ENCODE assay signal across 18 cellular contexts in the genomic region with DNA sequence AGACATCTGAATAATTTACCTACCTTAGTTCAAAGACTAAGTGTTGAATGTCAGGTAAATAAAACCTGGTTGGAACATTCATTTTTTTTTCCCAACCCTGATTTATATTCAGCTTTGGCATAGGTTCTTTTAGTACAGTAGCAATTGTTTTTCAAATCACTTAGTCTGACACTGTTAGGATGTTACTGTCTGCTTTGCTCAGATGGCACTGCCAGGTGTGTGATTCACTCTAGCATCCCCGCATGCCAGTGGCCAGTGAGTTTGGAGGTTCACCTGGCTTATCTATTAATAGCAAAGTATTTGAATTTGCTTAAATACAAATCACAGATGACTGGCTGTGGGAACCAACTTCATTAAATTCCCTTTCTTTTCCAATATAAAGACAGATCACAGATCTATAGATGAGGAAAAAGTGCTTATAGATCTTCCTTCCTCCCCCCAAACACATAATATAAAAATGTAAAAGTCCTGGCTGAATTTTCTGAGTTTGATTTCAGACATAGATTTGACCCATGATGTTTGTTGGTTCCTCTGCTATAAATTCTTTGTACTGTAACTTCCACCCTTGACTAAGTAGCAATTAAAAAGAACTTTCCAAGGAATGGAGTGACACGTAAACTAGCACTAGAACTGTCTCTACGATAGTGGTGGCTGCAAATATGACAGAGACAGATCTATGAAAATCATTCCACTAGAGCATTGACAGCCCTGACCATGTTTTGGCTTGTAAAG. TPM values are rescaled to one million over a fixed set of nuclear protein-coding genes. Genes with fewer than 3 reads are reported as not detected.
DNase-seq lines count a peak whose midpoint lies in the region; ATAC-seq, FAIRE-seq and TF ChIP-seq lines count a peak whose summit lies in the region.
"Had no signal": no experiment of that assay in that cellular context is flagged by ENCODE, and none has a peak within 500 bp of the region (broad histone marks: within the 10 kb centered on the region; RNA-seq: fewer than 3 reads in every experiment).

No MANE protein-coding gene starts in this region.

- peaks cover 3% of the 10 kb centered on the region for H3K4me1 ChIP-seq in CD8-positive, alpha-beta memory T cell (ENCODE audit: insufficient read depth, low read length)
- H3K4me1 ChIP-seq in astrocyte (ENCODE audit: insufficient read depth, low read length) = peaks cover 46% of the 10 kb centered on the region
- peaks cover 49% of the 10 kb centered on the region for H3K4me1 ChIP-seq in rectal smooth muscle tissue (ENCODE audit: control insufficient read depth, insufficient read depth, low read length)

- H3K9me3 Mint-ChIP-seq in CD8-positive, alpha-beta memory T cell = no peaks in the 10 kb centered on the region
- no peaks in the 10 kb centered on the region for H3K9me3 Mint-ChIP-seq in astrocyte (ENCODE audit: unreplicated experiment)
- H3K9me3 Mint-ChIP-seq in activated T-helper 1 cell treated with anti-CD3 and anti-CD28 coated beads, Interleukin-12 subunit alpha, Interleukin-12 subunit beta, Interleukin-2, Interleukin-4 antibody, amounts not matched to agents 30 ng/mL and 10 ng/mL and 1 ng/mL, durations not matched to agents 14 hours and 24 hours and 36 hours = no peaks in the 10 kb centered on the region
- no peaks in the 10 kb centered on the region for H3K9me3 Mint-ChIP-seq in activated CD4-positive, alpha-beta memory T cell treated with anti-CD3 and anti-CD28 coated beads, Interleukin-2, amount 10 ng/mL, durations not matched to agents 7 days and 5 days
- H3K9me3 Mint-ChIP-seq: activated CD4-positive, alpha-beta T cell treated with anti-CD3 and anti-CD28 coated beads, Interleukin-2, amount 10 ng/mL, durations not matched to agents 24 days and 14 days had no signal

- ATAC-seq in HG02588 (IDR thresholded peaks at IDR 0.05; ENCODE audit: unreplicated experiment) = no peak
- ATAC-seq: esophagus mucosa had no signal

- H3K9me3 ChIP-seq in CD8-positive, alpha-beta memory T cell (ENCODE audit: low read length) = no peaks in the 10 kb centered on the region
- no peaks in the 10 kb centered on the region for H3K9me3 ChIP-seq in astrocyte (ENCODE audit: insufficient read depth, low read depth, low read length)

- CTCF ChIA-PET in CD8-positive, alpha-beta memory T cell (lab: Charles Lee) = interaction anchor here (1.0 to 11.2 kb wide), 6 partner anchors 9 to 173 kb away, joined by 4 to 116 read pairs (median 6); no protein-coding TSS in a partner anchor
- CTCF ChIA-PET in activated CD4-positive, alpha-beta memory T cell treated with anti-CD3 and anti-CD28 coated beads, Interleukin-2, amount 10 ng/mL, durations not matched to agents 7 days and 5 days (lab: Charles Lee) = interaction anchor here (0.8 to 6.8 kb wide), 5 partner anchors 38 to 190 kb away, joined by 3 to 75 read pairs (median 6); no protein-coding TSS in a partner anchor

- peaks cover 0 to 10% (median 0%) of the 10 kb centered on the region in 3 donors for H3K36me3 Mint-ChIP-seq in CD8-positive, alpha-beta memory T cell
- peaks cover 24% of the 10 kb centered on the region for H3K36me3 Mint-ChIP-seq in astrocyte (ENCODE audit: low read depth, unreplicated experiment)
- no peaks in the 10 kb centered on the region for H3K36me3 Mint-ChIP-seq in activated T-helper 1 cell treated with anti-CD3 and anti-CD28 coated beads, Interleukin-12 subunit alpha, Interleukin-12 subunit beta, Interleukin-2, Interleukin-4 antibody, amounts not matched to agents 30 ng/mL and 10 ng/mL and 1 ng/mL, durations not matched to agents 14 hours and 24 hours and 36 hours (ENCODE audit: low read depth)
- no peaks in the 10 kb centered on the region for H3K36me3 Mint-ChIP-seq in activated CD4-positive, alpha-beta memory T cell treated with anti-CD3 and anti-CD28 coated beads, Interleukin-2, amount 10 ng/mL, durations not matched to agents 7 days and 5 days (ENCODE audit: low read depth)

- peaks cover 5 to 14% of the 10 kb centered on the region in 2 donors for H3K27me3 Mint-ChIP-seq in CD8-positive, alpha-beta memory T cell
- no peaks in the 10 kb centered on the region for H3K27me3 Mint-ChIP-seq in astrocyte (ENCODE audit: low read depth, unreplicated experiment)
- H3K27me3 Mint-ChIP-seq in activated T-helper 1 cell treated with anti-CD3 and anti-CD28 coated beads, Interleukin-12 subunit alpha, Interleukin-12 subunit beta, Interleukin-2, Interleukin-4 antibody, amounts not matched to agents 30 ng/mL and 10 ng/mL and 1 ng/mL, durations not matched to agents 14 hours and 24 hours and 36 hours (ENCODE audit: insufficient read depth) = peaks cover 31% of the 10 kb centered on the region
- H3K27me3 Mint-ChIP-seq in activated CD4-positive, alpha-beta memory T cell treated with anti-CD3 and anti-CD28 coated beads, Interleukin-2, amount 10 ng/mL, durations not matched to agents 7 days and 5 days = peaks cover 23% of the 10 kb centered on the region

- H4K20me1 ChIP-seq in astrocyte (ENCODE audit: insufficient read depth, low read length) = peaks cover 88% of the 10 kb centered on the region

- TF ChIP-seq CTCF in astrocyte (IDR thresholded peaks at IDR 0.05; ENCODE audit: insufficient read depth, low read depth, low read length) = no peak
- no peak for TF ChIP-seq CTCF in foreskin fibroblast (IDR thresholded peaks at IDR 0.05; ENCODE audit: low read depth, low read length)

- H3K79me2 ChIP-seq in astrocyte (ENCODE audit: insufficient read depth, low read length) = peaks cover 47% of the 10 kb centered on the region

- peak; percentile 86 for FAIRE-seq in astrocyte (lab: Jason Lieb, UNC)

- H3K4me2 ChIP-seq in astrocyte (ENCODE audit: low read length) = peak overlapping the region; percentile 94

- no peak for DNase-seq in CD8-positive, alpha-beta memory T cell
- DNase-seq in astrocyte (ENCODE audit: low read depth) (no peak), foreskin fibroblast (peak in 1 of 2 donors; percentile 3)
- no peak for DNase-seq in activated T-helper 1 cell treated with anti-CD3 and anti-CD28 coated beads, Interleukin-12 subunit alpha, Interleukin-12 subunit beta, Interleukin-2, Interleukin-4 antibody, amounts not matched to agents 30 ng/mL and 10 ng/mL and 1 ng/mL, durations not matched to agents 14 hours and 24 hours and 36 hours (ENCODE audit: low spot score)
- no peak for DNase-seq in activated CD4-positive, alpha-beta memory T cell treated with anti-CD3 and anti-CD28 coated beads, Interleukin-2, amount 10 ng/mL, durations not matched to agents 7 days and 5 days
- no peak for DNase-seq in activated CD8-positive, alpha-beta memory T cell treated with anti-CD3 and anti-CD28 coated beads for 24 hours
- DNase-seq: activated CD4-positive, alpha-beta T cell treated with anti-CD3 and anti-CD28 coated beads, Interleukin-2, amount 10 ng/mL, durations not matched to agents 24 days and 14 days; activated effector memory CD4-positive, alpha-beta T cell treated with Interleukin-2 at 50 U/mL for 16 hours; GF-D8; occipital lobe; stimulated activated CD4-positive, alpha-beta T cell treated with anti-CD3 and anti-CD28 coated beads, Interleukin-2, amount 100 ng/mL, for 48 hours; stimulated activated naive CD4-positive, alpha-beta T cell; T-helper 1 cell had no signal

- H3K27ac Mint-ChIP-seq in CD8-positive, alpha-beta memory T cell = peak overlapping the region in 7 of 8 donors; percentile 11 to 68 (median 24)
- peak overlapping the region; percentile 21 for H3K27ac Mint-ChIP-seq in astrocyte (ENCODE audit: unreplicated experiment)
- no peak overlapping the region for H3K27ac Mint-ChIP-seq in activated T-helper 1 cell treated with anti-CD3 and anti-CD28 coated beads, Interleukin-12 subunit alpha, Interleukin-12 subunit beta, Interleukin-2, Interleukin-4 antibody, amounts not matched to agents 30 ng/mL and 10 ng/mL and 1 ng/mL, durations not matched to agents 14 hours and 24 hours and 36 hours
- H3K27ac Mint-ChIP-seq in activated CD4-positive, alpha-beta memory T cell treated with anti-CD3 and anti-CD28 coated beads, Interleukin-2, amount 10 ng/mL, durations not matched to agents 7 days and 5 days = no peak overlapping the region
- H3K27ac Mint-ChIP-seq: activated CD4-positive, alpha-beta T cell treated with anti-CD3 and anti-CD28 coated beads, Interleukin-2, amount 10 ng/mL, durations not matched to agents 24 days and 14 days had no signal

- no peak overlapping the region for H2AFZ ChIP-seq in astrocyte (ENCODE audit: low read depth, low read length)

- no peak overlapping the region for H3K27ac ChIP-seq in CD8-positive, alpha-beta memory T cell (ENCODE audit: low read depth, low read length)
- no peak overlapping the region for H3K27ac ChIP-seq in astrocyte (ENCODE audit: low read depth, low read length)
- peak overlapping the region; percentile 21 for H3K27ac ChIP-seq in rectal smooth muscle tissue (ENCODE audit: low read depth, low read length)
- H3K27ac ChIP-seq: C4-2B, cardiac muscle cell had no signal

- POLR2A ChIA-PET in CD8-positive, alpha-beta memory T cell (lab: Charles Lee) = no interaction called here
- POLR2A ChIA-PET in activated CD4-positive, alpha-beta memory T cell treated with anti-CD3 and anti-CD28 coated beads, Interleukin-2, amount 10 ng/mL, durations not matched to agents 7 days and 5 days (lab: Charles Lee) = interaction anchor here (1.1 to 1.9 kb wide), 2 partner anchors 39 to 41 kb away, joined by 3 to 7 read pairs; no protein-coding TSS in a partner anchor

- H3K27me3 ChIP-seq in CD8-positive, alpha-beta memory T cell (ENCODE audit: insufficient read depth, low read length, poor library complexity, severe bottlenecking) = peaks cover 7% of the 10 kb centered on the region
- H3K27me3 ChIP-seq in astrocyte (ENCODE audit: insufficient read depth, low read length) = no peaks in the 10 kb centered on the region
- H3K27me3 ChIP-seq in rectal smooth muscle tissue (ENCODE audit: control insufficient read depth, insufficient read depth, low read length) = no peaks in the 10 kb centered on the region
- H3K27me3 ChIP-seq: cardiac muscle cell had no signal

- H3K4me3 ChIP-seq in CD8-positive, alpha-beta memory T cell (ENCODE audit: low read length) = no peak overlapping the region
- H3K4me3 ChIP-seq in astrocyte (ENCODE audit: insufficient read depth, low read depth, low read length) = peak overlapping the region; percentile 94
- peak overlapping the region; percentile 83 to 97 for H3K4me3 ChIP-seq in foreskin fibroblast (ENCODE audit: low read depth in 1 of 2, low read length in 2 of 2)
- peak overlapping the region; percentile 49 for H3K4me3 ChIP-seq in rectal smooth muscle tissue (ENCODE audit: low read length)
- H3K4me3 ChIP-seq: cardiac muscle cell had no signal

- intact Hi-C loops in activated T-helper 1 cell treated with anti-CD3 and anti-CD28 coated beads, Interleukin-12 subunit alpha, Interleukin-12 subunit beta, Interleukin-2, Interleukin-4 antibody, amounts not matched to agents 30 ng/mL and 10 ng/mL and 1 ng/mL, durations not matched to agents 14 hours and 24 hours and 36 hours (cut with micrococcal nuclease) = no loop called here

- no peaks in the 10 kb centered on the region for H3K36me3 ChIP-seq in CD8-positive, alpha-beta memory T cell (ENCODE audit: insufficient read depth, low read length)
- H3K36me3 ChIP-seq in astrocyte (ENCODE audit: insufficient read depth, low read length) (peaks cover 75% of the 10 kb centered on the region), rectal smooth muscle tissue (ENCODE audit: control insufficient read depth, insufficient read depth, low read length) (peaks cover 68% of the 10 kb centered on the region)

- peak overlapping the region; percentile 96 for H3K9ac ChIP-seq in astrocyte (ENCODE audit: low read length)
- H3K9ac ChIP-seq in rectal smooth muscle tissue (ENCODE audit: low read length) = no peak overlapping the region

- H3K4me1 Mint-ChIP-seq in CD8-positive, alpha-beta memory T cell = peaks cover 20 to 38% (median 32%) of the 10 kb centered on the region in 3 donors
- H3K4me1 Mint-ChIP-seq in astrocyte (ENCODE audit: low read depth, unreplicated experiment) = peaks cover 43% of the 10 kb centered on the region
- H3K4me1 Mint-ChIP-seq in activated T-helper 1 cell treated with anti-CD3 and anti-CD28 coated beads, Interleukin-12 subunit alpha, Interleukin-12 subunit beta, Interleukin-2, Interleukin-4 antibody, amounts not matched to agents 30 ng/mL and 10 ng/mL and 1 ng/mL, durations not matched to agents 14 hours and 24 hours and 36 hours (ENCODE audit: low read depth) = peaks cover 18% of the 10 kb centered on the region
- peaks cover 17% of the 10 kb centered on the region for H3K4me1 Mint-ChIP-seq in activated CD4-positive, alpha-beta memory T cell treated with anti-CD3 and anti-CD28 coated beads, Interleukin-2, amount 10 ng/mL, durations not matched to agents 7 days and 5 days

- H3K4me3 Mint-ChIP-seq in CD8-positive, alpha-beta memory T cell = peak overlapping the region in 1 of 7 donors; percentile 24
- peak overlapping the region; percentile 98 for H3K4me3 Mint-ChIP-seq in astrocyte (ENCODE audit: unreplicated experiment)
- H3K4me3 Mint-ChIP-seq in activated T-helper 1 cell treated with anti-CD3 and anti-CD28 coated beads, Interleukin-12 subunit alpha, Interleukin-12 subunit beta, Interleukin-2, Interleukin-4 antibody, amounts not matched to agents 30 ng/mL and 10 ng/mL and 1 ng/mL, durations not matched to agents 14 hours and 24 hours and 36 hours = no peak overlapping the region
- H3K4me3 Mint-ChIP-seq in activated CD4-positive, alpha-beta memory T cell treated with anti-CD3 and anti-CD28 coated beads, Interleukin-2, amount 10 ng/mL, durations not matched to agents 7 days and 5 days = no peak overlapping the region
- H3K4me3 Mint-ChIP-seq: activated CD4-positive, alpha-beta T cell treated with anti-CD3 and anti-CD28 coated beads, Interleukin-2, amount 10 ng/mL, durations not matched to agents 24 days and 14 days had no signal

RNA-seq across cellular contexts. Expression of gene THBS1, which starts 3.9 kb away (rescaled TPM):
- 1 to 10 TPM; 6.6 to 6.9 TPM for total RNA-seq in CD8-positive, alpha-beta memory T cell
- polyA plus RNA-seq in CD8-positive, alpha-beta memory T cell = 0.72 TPM
- 720 and 820 TPM in 2 replicates for total RNA-seq in astrocyte
- total RNA-seq in activated T-helper 1 cell treated with anti-CD3 and anti-CD28 coated beads, Interleukin-12 subunit alpha, Interleukin-12 subunit beta, Interleukin-2, Interleukin-4 antibody, amounts not matched to agents 30 ng/mL and 10 ng/mL and 1 ng/mL, durations not matched to agents 14 hours and 24 hours and 36 hours = 2.3 and 3.2 TPM in 2 replicates
- total RNA-seq in activated CD4-positive, alpha-beta memory T cell treated with anti-CD3 and anti-CD28 coated beads, Interleukin-2, amount 10 ng/mL, durations not matched to agents 7 days and 5 days = 1 to 10 TPM; 1.2 to 1.5 TPM

Comparison
In these comparisons a context has a peak if more than half of its experiments do, and no peak if none do; other contexts are left out.
1. H3K27ac Mint-ChIP-seq: peak in CD8-positive, alpha-beta memory T cell (7 of 8) and astrocyte (single experiment); none in activated T-helper 1 cell treated with anti-CD3 and anti-CD28 coated beads, Interleukin-12 subunit alpha, Interleukin-12 subunit beta, Interleukin-2, Interleukin-4 antibody, amounts not matched to agents 30 ng/mL and 10 ng/mL and 1 ng/mL, durations not matched to agents 14 hours and 24 hours and 36 hours (single experiment) and activated CD4-positive, alpha-beta memory T cell treated with anti-CD3 and anti-CD28 coated beads, Interleukin-2, amount 10 ng/mL, durations not matched to agents 7 days and 5 days (single experiment).
2. RNA of gene THBS1, which starts 3.9 kb away (total RNA-seq): 720 to 820 TPM in astrocyte; 6.6 to 6.9 TPM in CD8-positive, alpha-beta memory T cell, 2.3 to 3.2 TPM in activated T-helper 1 cell treated with anti-CD3 and anti-CD28 coated beads, Interleukin-12 subunit alpha, Interleukin-12 subunit beta, Interleukin-2, Interleukin-4 antibody, amounts not matched to agents 30 ng/mL and 10 ng/mL and 1 ng/mL, durations not matched to agents 14 hours and 24 hours and 36 hours and 1.2 to 1.5 TPM in activated CD4-positive, alpha-beta memory T cell treated with anti-CD3 and anti-CD28 coated beads, Interleukin-2, amount 10 ng/mL, durations not matched to agents 7 days and 5 days; every median in the first group is over 10 times any median in the second.